Comparison of ENCODE assay signal across 8 cellular contexts in the genomic region with DNA sequence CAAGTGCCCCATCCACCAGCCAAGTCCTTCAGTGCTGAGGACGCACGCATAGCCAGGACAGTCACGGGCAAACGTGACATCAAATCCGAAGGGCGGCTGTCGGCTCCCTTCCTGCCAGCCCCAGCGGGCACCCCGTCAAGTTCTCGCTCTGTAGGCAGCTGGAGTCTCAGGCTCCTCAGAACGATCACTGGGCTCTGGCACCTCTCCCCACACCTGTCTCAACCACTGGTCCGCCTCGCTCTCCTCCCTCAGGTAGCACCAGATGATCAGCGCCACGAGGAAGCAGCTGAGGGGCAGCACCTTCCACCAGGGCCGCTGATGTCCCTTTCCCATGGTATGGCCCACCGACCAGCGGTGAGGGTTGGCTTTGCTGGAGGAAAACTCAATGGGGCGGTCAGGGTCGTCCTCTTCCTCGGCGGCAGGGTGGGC. TPM values are rescaled to one million over a fixed set of nuclear protein-coding genes. Genes with fewer than 3 reads are reported as not detected.
A peak's percentile ranks its signal among the peaks of the same experiment; 100 is the strongest.
DNase-seq lines count a peak whose midpoint lies in the region; ATAC-seq and TF ChIP-seq lines count a peak whose summit lies in the region.

No MANE protein-coding gene starts in this region.

- H3K9me3 Mint-ChIP-seq in CD8-positive, alpha-beta memory T cell: no peaks in the 10 kb centered on the region
- no peaks in the 10 kb centered on the region for H3K9me3 Mint-ChIP-seq in GM23338

- H3K4me2 ChIP-seq in GM23338: peak overlapping the region; percentile 97
- H3K4me2 ChIP-seq in SU-DHL-6 (ENCODE audit: low read depth, low read length, poor library complexity, severe bottlenecking): peak overlapping the region; percentile 80
- H3K4me2 ChIP-seq in skeletal muscle satellite cell (ENCODE audit: low read length): peak overlapping the region; percentile 85

- H3K27me3 Mint-ChIP-seq in CD8-positive, alpha-beta memory T cell: peaks cover 0 to 3% of the 10 kb centered on the region in 2 donors
- H3K27me3 Mint-ChIP-seq in GM23338 (ENCODE audit: insufficient read depth, low read depth, poor library complexity): peaks cover 9% of the 10 kb centered on the region

- H3K36me3 ChIP-seq in CD8-positive, alpha-beta memory T cell (ENCODE audit: insufficient read depth, low read length): no peaks in the 10 kb centered on the region
- no peaks in the 10 kb centered on the region for H3K36me3 ChIP-seq in GM23338 (ENCODE audit: insufficient read depth)
- no peaks in the 10 kb centered on the region for H3K36me3 ChIP-seq in SU-DHL-6 (ENCODE audit: low read length)
- H3K36me3 ChIP-seq in skeletal muscle satellite cell (ENCODE audit: insufficient read depth, low read length): no peaks in the 10 kb centered on the region

- peak overlapping the region; percentile 93 for H3K27ac ChIP-seq in CD8-positive, alpha-beta memory T cell (ENCODE audit: low read depth, low read length)
- H3K27ac ChIP-seq in GM23338 (ENCODE audit: low read depth) (peak overlapping the region; percentile 84; the same call in 1 of the 2 replicates), SU-DHL-6 (ENCODE audit: low read depth, low read length) (no peak overlapping the region)

- POLR2A ChIA-PET in CD8-positive, alpha-beta memory T cell (lab: Charles Lee): interaction anchor here (0.5 to 2.1 kb wide), 13 partner anchors 8 to 1093 kb away, joined by 3 to 15 read pairs (median 5); a partner anchor contains a TSS

- H3K9me2 ChIP-seq in GM23338 (ENCODE audit: insufficient read depth): no peaks in the 10 kb centered on the region
- no peaks in the 10 kb centered on the region for H3K9me2 ChIP-seq in SU-DHL-6 (replicated peaks; ENCODE audit: insufficient read depth, low read length)

- H3K27ac Mint-ChIP-seq in CD8-positive, alpha-beta memory T cell: peak overlapping the region; percentile 72 to 100 (median 97)
- peak overlapping the region; percentile 89 for H3K27ac Mint-ChIP-seq in GM23338

- H3K9ac ChIP-seq in SU-DHL-6 (ENCODE audit: low read length): peak overlapping the region; percentile 94
- H3K9ac ChIP-seq in skeletal muscle satellite cell (ENCODE audit: low read depth, low read length): peak overlapping the region; percentile 91

- H3K79me2 ChIP-seq in GM23338 (replicated peaks; ENCODE audit: insufficient read depth) (peaks cover 29% of the 10 kb centered on the region), SU-DHL-6 (ENCODE audit: insufficient read depth, low read length) (peaks cover 23% of the 10 kb centered on the region)

- no peak for DNase-seq in CD8-positive, alpha-beta memory T cell
- no peak for DNase-seq in GM23338 (ENCODE audit: low spot score)
- DNase-seq in fibroblast of villous mesenchyme (ENCODE audit: low read depth): no peak
- no peak for DNase-seq in HCEC 1CT
- DNase-seq in hypothalamus (lab: John Stamatoyannopoulos, UW): no peak
- no peak for DNase-seq in G401 (ENCODE audit: low spot score)

- H3K4me1 Mint-ChIP-seq in CD8-positive, alpha-beta memory T cell: peaks cover 17 to 26% (median 19%) of the 10 kb centered on the region in 3 donors
- H3K4me1 Mint-ChIP-seq in GM23338: 0 out of 3 replicates have a peak, but pooled peaks cover 2% of the 10 kb centered on the region

- H3K27me3 ChIP-seq in CD8-positive, alpha-beta memory T cell (ENCODE audit: insufficient read depth, low read length, poor library complexity, severe bottlenecking): no peaks in the 10 kb centered on the region
- H3K27me3 ChIP-seq in GM23338 (ENCODE audit: insufficient read depth) (no peaks in the 10 kb centered on the region), SU-DHL-6 (ENCODE audit: low read length) (no peaks in the 10 kb centered on the region), skeletal muscle satellite cell (ENCODE audit: control insufficient read depth, insufficient read depth, low read length) (no peaks in the 10 kb centered on the region)

- in situ Hi-C loops in G401 (cut with HindIII; ENCODE audit: low sequenced_read_pairs): no loop called here

- ATAC-seq in GM23338: peak; percentile 15

- peaks cover 11% of the 10 kb centered on the region for H3K4me1 ChIP-seq in CD8-positive, alpha-beta memory T cell (ENCODE audit: insufficient read depth, low read length)
- peaks cover 7% of the 10 kb centered on the region; the same call in 1 of the 2 replicates for H3K4me1 ChIP-seq in GM23338 (ENCODE audit: insufficient read depth)
- no peaks in the 10 kb centered on the region for H3K4me1 ChIP-seq in skeletal muscle satellite cell (ENCODE audit: control insufficient read depth, insufficient read depth, low read length)

- H3F3A ChIP-seq in GM23338 (replicated peaks; ENCODE audit: low read depth): peaks cover 9% of the 10 kb centered on the region; the same call in 1 of the 2 replicates
- H3F3A ChIP-seq in SU-DHL-6 (ENCODE audit: insufficient read depth): peaks cover 16% of the 10 kb centered on the region

- peak overlapping the region; percentile 91 for H3K4me3 ChIP-seq in CD8-positive, alpha-beta memory T cell (ENCODE audit: low read length)
- H3K4me3 ChIP-seq in GM23338 (peak overlapping the region; percentile 98), SU-DHL-6 (ENCODE audit: insufficient read depth, low read length, poor library complexity, severe bottlenecking) (peak overlapping the region; percentile 95), fibroblast of villous mesenchyme (ENCODE audit: low read depth, low read length) (peak overlapping the region; percentile 100), skeletal muscle satellite cell (ENCODE audit: low read length) (peak overlapping the region; percentile 84)

- H2AFZ ChIP-seq in GM23338: 0 out of 2 replicates have a peak overlapping the region, but pooled peaks have one; percentile 43
- peak overlapping the region; percentile 36 for H2AFZ ChIP-seq in SU-DHL-6 (ENCODE audit: low read depth, low read length, severe bottlenecking)

- H3K4me3 Mint-ChIP-seq in CD8-positive, alpha-beta memory T cell: peak overlapping the region; percentile 90 to 97 (median 94)
- peak overlapping the region; percentile 93 for H3K4me3 Mint-ChIP-seq in GM23338

- CTCF ChIA-PET in CD8-positive, alpha-beta memory T cell (lab: Charles Lee): interaction anchor here (0.8 to 1.0 kb wide), 3 partner anchors 8 to 363 kb away, joined by 3 read pairs; a partner anchor contains a TSS

- no peak for TF ChIP-seq CTCF in GM23338 (conservative IDR thresholded peaks at IDR 0.05; ENCODE audit: low read depth in 2 of 2)
- no peak for TF ChIP-seq CTCF in SU-DHL-6 (IDR thresholded peaks at IDR 0.05; ENCODE audit: insufficient read depth, low read length, poor library complexity, severe bottlenecking)
- TF ChIP-seq CTCF in fibroblast of villous mesenchyme (IDR thresholded peaks at IDR 0.05; ENCODE audit: insufficient read depth, low read depth, low read length): no peak

- no peaks in the 10 kb centered on the region; the same call in 1 of the 2 replicates for H4K20me1 ChIP-seq in GM23338 (replicated peaks; ENCODE audit: insufficient read depth)
- H4K20me1 ChIP-seq in SU-DHL-6 (ENCODE audit: low read depth, low read length): no peaks in the 10 kb centered on the region

- H3K36me3 Mint-ChIP-seq in CD8-positive, alpha-beta memory T cell: peaks cover 0 to 10% (median 0%) of the 10 kb centered on the region in 3 donors
- H3K36me3 Mint-ChIP-seq in GM23338 (ENCODE audit: low read depth): no peaks in the 10 kb centered on the region

- H3K9me3 ChIP-seq in CD8-positive, alpha-beta memory T cell (ENCODE audit: low read length): no peaks in the 10 kb centered on the region
- no peaks in the 10 kb centered on the region for H3K9me3 ChIP-seq in SU-DHL-6 (ENCODE audit: insufficient read depth, low read length)
- no peaks in the 10 kb centered on the region for H3K9me3 ChIP-seq in skeletal muscle satellite cell (replicated peaks; ENCODE audit: low read length)

TF ChIP-seq in GM23338, 12 proteins besides CTCF, POLR2A, EP300 and RAD21 (continues in another document):
- TF ChIP-seq NANOG (IDR thresholded peaks at IDR 0.05; ENCODE audit: borderline replicate concordance) (no peak), EZH2 (IDR thresholded peaks at IDR 0.05; ENCODE audit: low read depth, unreplicated experiment) (no peak), JUNB (IDR thresholded peaks at IDR 0.05; ENCODE audit: unreplicated experiment) (no peak)

RNA-seq across cellular contexts. Expression of a gene that starts 0.4 kb away (rescaled TPM):
- total RNA-seq in CD8-positive, alpha-beta memory T cell: 10 to 100 TPM; 27.0 to 27.2 TPM
- polyA plus RNA-seq in CD8-positive, alpha-beta memory T cell: 33.7 TPM
- total RNA-seq in GM23338 (2014; rRNA removed; shearing (Covaris generic)): 14.2 and 23.9 TPM in 2 replicates
- polyA plus RNA-seq in GM23338 (2016; fragmentation: Nextera tagmentation; extraction: Ambion mirVana): 25.8 and 27.1 TPM in 2 replicates
- total RNA-seq in fibroblast of villous mesenchyme: 11.7 and 13.9 TPM in 2 replicates
- total RNA-seq in skeletal muscle satellite cell (2012; rRNA removed): 24.5 and 25.3 TPM in 2 replicates
- total RNA-seq in G401 (2014; rRNA removed; shearing (Covaris generic)): 40.5 and 46.6 TPM in 2 replicates

RNA-seq across cellular contexts. Expression of a gene that starts 5.6 kb away (rescaled TPM):
- 10 to 100 TPM; 32.9 to 38.0 TPM for total RNA-seq in CD8-positive, alpha-beta memory T cell
- polyA plus RNA-seq in CD8-positive, alpha-beta memory T cell: 8.1 TPM
- total RNA-seq in GM23338 (2014; rRNA removed; shearing (Covaris generic)): 24.8 and 28.7 TPM in 2 replicates
- 10.8 and 16.7 TPM in 2 replicates for polyA plus RNA-seq in GM23338 (2016; fragmentation: Nextera tagmentation; extraction: Ambion mirVana)
- 7.1 and 7.8 TPM in 2 replicates for total RNA-seq in fibroblast of villous mesenchyme
- total RNA-seq in skeletal muscle satellite cell (2012; rRNA removed): 7.1 and 7.4 TPM in 2 replicates
- total RNA-seq in G401 (2014; rRNA removed; shearing (Covaris generic)): 8.2 and 11.1 TPM in 2 replicates

RNA-seq across cellular contexts. Expression of a gene that starts 10.8 kb away (rescaled TPM):
- total RNA-seq in CD8-positive, alpha-beta memory T cell: under 1 TPM; 0.33 to 0.48 TPM
- not detected for polyA plus RNA-seq in CD8-positive, alpha-beta memory T cell
- not detected in 2 replicates for total RNA-seq in GM23338 (2014; rRNA removed; shearing (Covaris generic))
- polyA plus RNA-seq in GM23338 (2016; fragmentation: Nextera tagmentation; extraction: Ambion mirVana): not detected in 2 replicates
- total RNA-seq in fibroblast of villous mesenchyme: not detected in 2 replicates
- total RNA-seq in skeletal muscle satellite cell (2012; rRNA removed): not detected in 2 replicates
- not detected in 2 replicates for total RNA-seq in G401 (2014; rRNA removed; shearing (Covaris generic))

RNA-seq across cellular contexts. Expression of a gene that starts 24.2 kb away (rescaled TPM):
- total RNA-seq in CD8-positive, alpha-beta memory T cell: 1 to 10 TPM; 2.3 to 2.8 TPM
- polyA plus RNA-seq in CD8-positive, alpha-beta memory T cell: not detected
- not detected in 2 replicates for total RNA-seq in GM23338 (2014; rRNA removed; shearing (Covaris generic))
- polyA plus RNA-seq in GM23338 (2016; fragmentation: Nextera tagmentation; extraction: Ambion mirVana): 0.31 and 0.49 TPM in 2 replicates
- total RNA-seq in fibroblast of villous mesenchyme: under 0.01 TPM in 2 replicates
- total RNA-seq in skeletal muscle satellite cell (2012; rRNA removed): 0.25 and 1.1 TPM in 2 replicates
- total RNA-seq in G401 (2014; rRNA removed; shearing (Covaris generic)): 0.75 TPM in 1 of 2 replicates, not detected in the other

RNA-seq across cellular contexts. Expression of a gene that starts 54.7 kb away (rescaled TPM):
- 10 to 100 TPM; 52.8 to 59.1 TPM for total RNA-seq in CD8-positive, alpha-beta memory T cell
- polyA plus RNA-seq in CD8-positive, alpha-beta memory T cell: 29.3 TPM
- 35.9 and 53.8 TPM in 2 replicates for total RNA-seq in GM23338 (2014; rRNA removed; shearing (Covaris generic))
- polyA plus RNA-seq in GM23338 (2016; fragmentation: Nextera tagmentation; extraction: Ambion mirVana): 13.8 and 17.4 TPM in 2 replicates
- total RNA-seq in fibroblast of villous mesenchyme: 85.1 and 159 TPM in 2 replicates
- 64.7 and 68.4 TPM in 2 replicates for total RNA-seq in skeletal muscle satellite cell (2012; rRNA removed)
- 195 and 203 TPM in 2 replicates for total RNA-seq in G401 (2014; rRNA removed; shearing (Covaris generic))
